Comparison of ENCODE assay signal across 24 cellular contexts in the genomic region with DNA sequence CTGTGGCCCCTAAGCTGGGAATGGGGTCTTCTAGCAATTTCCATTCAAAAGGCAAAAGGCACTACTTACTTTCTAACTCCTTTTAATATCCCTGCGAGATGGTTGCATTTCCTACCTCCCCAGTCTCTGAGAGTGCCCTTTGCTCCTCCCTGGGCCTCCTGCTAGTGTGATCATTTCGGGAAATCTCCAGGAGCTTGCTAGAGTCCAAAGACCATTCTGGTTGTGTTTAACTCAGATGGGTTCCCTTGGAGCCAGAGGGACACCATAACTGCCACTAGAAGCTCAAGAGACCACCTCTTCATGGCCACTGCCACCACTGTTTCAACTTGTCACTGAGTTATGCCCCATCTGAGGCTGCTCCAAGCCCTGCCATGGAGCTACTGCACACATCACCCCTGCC. TPM values are rescaled to one million over a fixed set of nuclear protein-coding genes. Genes with fewer than 3 reads are reported as not detected.
A peak's percentile ranks its signal among the peaks of the same experiment; 100 is the strongest.
DNase-seq lines count a peak whose midpoint lies in the region; FAIRE-seq and TF ChIP-seq lines count a peak whose summit lies in the region.
"Had no signal": no experiment of that assay in that cellular context is flagged by ENCODE, and none has a peak within 500 bp of the region (broad histone marks: within the 10 kb centered on the region; RNA-seq: fewer than 3 reads in every experiment).

No MANE protein-coding gene starts in this region.

- H3K4ac ChIP-seq in H9 (ENCODE audit: low read depth, low read length) = no peak overlapping the region

- no peak overlapping the region for H2BK12ac ChIP-seq in H9 (ENCODE audit: insufficient read length, low read depth, low read length)

- H3K23ac ChIP-seq in H9 (ENCODE audit: insufficient read length, low read depth, low read length) = no peak overlapping the region

- peaks cover 12 to 32% of the 10 kb centered on the region in 2 experiments for H3K9me3 Mint-ChIP-seq in H9

- no peak overlapping the region for H2BK15ac ChIP-seq in H9 (ENCODE audit: low read depth, low read length)

- peaks cover 0 to 2% of the 10 kb centered on the region in 2 experiments; a peak in 2 of 4 replicates for H3K4me1 Mint-ChIP-seq in H9
- H3K4me1 Mint-ChIP-seq: CD4-positive, alpha-beta memory T cell; GM23338 had no signal

- H4K20me1 ChIP-seq in H9 (ENCODE audit: control insufficient read depth, insufficient read depth, insufficient read length) = no peaks in the 10 kb centered on the region

- no peak overlapping the region for H3K27ac ChIP-seq in H9 (ENCODE audit: insufficient read length, low read depth, low read length)
- no peak overlapping the region for H3K27ac ChIP-seq in colonic mucosa
- peak overlapping the region in 1 of 2 donors; percentile 53 for H3K27ac ChIP-seq in small intestine (ENCODE audit: low read depth in 1 of 2, low read length in 1 of 2)

- H3K9me3 ChIP-seq in H9 (ENCODE audit: control insufficient read depth, low read depth, low read length) (peaks cover 12% of the 10 kb centered on the region), colonic mucosa (no peaks in the 10 kb centered on the region), small intestine (ENCODE audit: control insufficient read depth, low read depth) (no peaks in the 10 kb centered on the region)
- H3K9me3 ChIP-seq: HAP-1 had no signal

- TF ChIP-seq CTCF in H9 (conservative IDR thresholded peaks at IDR 0.05) (no peak), colonic mucosa (IDR thresholded peaks at IDR 0.05) (no peak)

- no peaks in the 10 kb centered on the region for H3K36me3 ChIP-seq in colonic mucosa
- H3K36me3 ChIP-seq in small intestine (ENCODE audit: control insufficient read depth in 2 of 2, insufficient read depth in 2 of 2, low read length in 2 of 2) = no peaks in the 10 kb centered on the region
- H3K36me3 ChIP-seq: HAP-1 had no signal

- DNase-seq in H9 (no peak), colonic mucosa (peak; percentile 36), mesenteric fat pad (ENCODE audit: low spot score) (peak; percentile 35), small intestine (peak; percentile 88), HUDEP-2 (lab: John Stamatoyannopoulos, UW; ENCODE audit: unreplicated experiment in 76 of 76) (no peak), epidermal melanocyte (ENCODE audit: insufficient read length, low spot score) (no peak)
- DNase-seq: C1 segment of cervical spinal cord; Calu3; CD4-positive, alpha-beta memory T cell; COR-L47; DMS53; DMS79 treated with DMSO at 0.1 percent for 48 hours; GF-D8; HFFc6 had no signal

- H2BK20ac ChIP-seq in H9 (ENCODE audit: low read depth, low read length, poor library complexity, severe bottlenecking) = no peak overlapping the region

- H3K27me3 ChIP-seq in H9 (ENCODE audit: insufficient read depth, low read length) (no peaks in the 10 kb centered on the region), colonic mucosa (no peaks in the 10 kb centered on the region), small intestine (ENCODE audit: control insufficient read depth in 2 of 2, insufficient read depth in 2 of 2, low read length in 2 of 2) (peaks cover 0 to 3% of the 10 kb centered on the region in 2 donors)

- H2AK5ac ChIP-seq in H9 (ENCODE audit: insufficient read length, low read length) = no peak overlapping the region

- H3K14ac ChIP-seq in H9 (ENCODE audit: insufficient read depth, low read length) = peak overlapping the region; percentile 35; the same call in 1 of the 2 replicates

- H3K4me3 Mint-ChIP-seq in H9 = no peak overlapping the region
- H3K4me3 Mint-ChIP-seq: CD4-positive, alpha-beta memory T cell; GM23338; HFFc6 had no signal

- no peak for FAIRE-seq in small intestine (lab: Jason Lieb, UNC)
- FAIRE-seq: GM12891, GM18507 had no signal

- H4K91ac ChIP-seq in H9 (ENCODE audit: insufficient read length, low read depth, low read length) = no peak overlapping the region

- H2BK120ac ChIP-seq in H9 (ENCODE audit: low read depth, low read length, poor library complexity, severe bottlenecking) = no peak overlapping the region

- H3K36me3 Mint-ChIP-seq in H9 (ENCODE audit: insufficient read depth in 1 of 3, low read depth in 3 of 3) = peaks cover under 1 to 11% (median 7%) of the 10 kb centered on the region in 3 experiments; a peak in 6 of 7 replicates

- peaks cover 14% of the 10 kb centered on the region for H3K27me3 Mint-ChIP-seq in H9 (ENCODE audit: low read depth)

- H2BK5ac ChIP-seq in H9 (ENCODE audit: insufficient read length, low read length) = no peak overlapping the region

- H4K8ac ChIP-seq in H9 (replicated peaks; ENCODE audit: insufficient read length, low read depth, low read length) = no peak overlapping the region

- H3K18ac ChIP-seq in H9 (ENCODE audit: insufficient read length, low read depth, low read length) = no peak overlapping the region

- H3T11ph ChIP-seq in H9 (ENCODE audit: low read length) = no peak overlapping the region

- no peaks in the 10 kb centered on the region for H3K79me1 ChIP-seq in H9 (ENCODE audit: insufficient read depth, low read depth, low read length, poor library complexity, severe bottlenecking)

- no peak overlapping the region for H3K4me2 ChIP-seq in H9 (ENCODE audit: insufficient read depth, insufficient read length, low read length)
- H3K4me2 ChIP-seq: GM23338 had no signal

- H4K5ac ChIP-seq in H9 (ENCODE audit: insufficient read length, low read depth, low read length) = no peak overlapping the region

- intact Hi-C loops in colonic mucosa (cut with DNase I) = no loop called here

- H2AFZ ChIP-seq in H9 (ENCODE audit: low read length) = no peak overlapping the region
- H2AFZ ChIP-seq: GM23338 had no signal

- no peak overlapping the region for H3K56ac ChIP-seq in H9 (ENCODE audit: insufficient read length, low read depth, low read length)

- no peak overlapping the region for H3K27ac Mint-ChIP-seq in H9
- H3K27ac Mint-ChIP-seq: GM23338, HFFc6 had no signal

- H3K23me2 ChIP-seq in H9 (ENCODE audit: insufficient read length, low read depth, low read length, poor library complexity, severe bottlenecking) = no peaks in the 10 kb centered on the region

- no peaks in the 10 kb centered on the region for H3K4me1 ChIP-seq in H9 (ENCODE audit: insufficient read depth, low read length)
- no peaks in the 10 kb centered on the region for H3K4me1 ChIP-seq in colonic mucosa
- peaks cover 0 to 6% of the 10 kb centered on the region in 2 donors for H3K4me1 ChIP-seq in small intestine (ENCODE audit: control insufficient read depth in 2 of 2, insufficient read depth in 1 of 2, low read depth in 1 of 2, low read length in 1 of 2)
- H3K4me1 ChIP-seq: HAP-1 had no signal

- H3K9ac ChIP-seq in H9 (ENCODE audit: extremely low read depth, insufficient read length, low read length) (no peak overlapping the region), colonic mucosa (ENCODE audit: low read depth in 2 of 2, low read length in 2 of 2) (no peak overlapping the region)

- WGBS in H9 (ENCODE audit: extremely low coverage, insufficient read length, low lambda C conversion rate) = no CpG with 5 or more reads among the region's 2 CpGs
- 11 to 59% (median 19%) methylated on average over 2 of the region's 2 CpGs for WGBS in small intestine, 3 donors

- H3K79me2 ChIP-seq in H9 (ENCODE audit: insufficient read depth, low read length) = no peaks in the 10 kb centered on the region

- H3K4me3 ChIP-seq in colonic mucosa = no peak overlapping the region
- H3K4me3 ChIP-seq in small intestine (ENCODE audit: low read depth in 1 of 2, low read length in 2 of 2) = no peak overlapping the region
- H3K4me3 ChIP-seq: GM23338, HAP-1 had no signal

RNA-seq across cellular contexts. Expression of a gene that starts 34.4 kb away (rescaled TPM):
- total RNA-seq in H9 (2021) = not detected in 2 replicates
- 1 to 10 TPM in 1 of 2 donors, not detected in 1; 1.2 TPM for total RNA-seq in colonic mucosa
- total RNA-seq in mesenteric fat pad = 106 TPM
- 10 to 100 TPM in 1 of 3 donors, under 1 TPM in 2; 0.81 to 28.9 (median 0.89) TPM for polyA plus RNA-seq in small intestine
- total RNA-seq: A172; A673; CD4-positive, alpha-beta memory T cell; Daoy; G401; GM23338; H4; HFFc6 had no signal
- polyA plus RNA-seq: BJ, GM23338 had no signal

RNA-seq across cellular contexts. Expression of a gene that starts 45.5 kb away (rescaled TPM):
- total RNA-seq in H9 (2021) (41.6 and 42.2 TPM in 2 replicates), colonic mucosa (100 to 1,000 TPM in 1 of 2 donors, 10 to 100 TPM in 1; 87.4 to 114 TPM), mesenteric fat pad (96.6 TPM)
- polyA plus RNA-seq in small intestine = 10 to 100 TPM; 25.0 to 31.3 (median 25.1) TPM

Comparison
In these comparisons a context has a peak if more than half of its experiments do, and no peak if none do; other contexts are left out.
1. DNase-seq: peak in colonic mucosa (single experiment), mesenteric fat pad (single experiment) and small intestine (single experiment); none in H9 (single experiment), HUDEP-2 (0 of 76) and epidermal melanocyte (single experiment).
2. RNA of a gene that starts 34.4 kb away (total RNA-seq): 106 TPM in mesenteric fat pad (single experiment); 1.2 TPM in colonic mucosa and not detected in H9; every median in the first group is over 10 times any median in the second.